16 cellular contexts compared by ENCODE assay signal in the genomic region with DNA sequence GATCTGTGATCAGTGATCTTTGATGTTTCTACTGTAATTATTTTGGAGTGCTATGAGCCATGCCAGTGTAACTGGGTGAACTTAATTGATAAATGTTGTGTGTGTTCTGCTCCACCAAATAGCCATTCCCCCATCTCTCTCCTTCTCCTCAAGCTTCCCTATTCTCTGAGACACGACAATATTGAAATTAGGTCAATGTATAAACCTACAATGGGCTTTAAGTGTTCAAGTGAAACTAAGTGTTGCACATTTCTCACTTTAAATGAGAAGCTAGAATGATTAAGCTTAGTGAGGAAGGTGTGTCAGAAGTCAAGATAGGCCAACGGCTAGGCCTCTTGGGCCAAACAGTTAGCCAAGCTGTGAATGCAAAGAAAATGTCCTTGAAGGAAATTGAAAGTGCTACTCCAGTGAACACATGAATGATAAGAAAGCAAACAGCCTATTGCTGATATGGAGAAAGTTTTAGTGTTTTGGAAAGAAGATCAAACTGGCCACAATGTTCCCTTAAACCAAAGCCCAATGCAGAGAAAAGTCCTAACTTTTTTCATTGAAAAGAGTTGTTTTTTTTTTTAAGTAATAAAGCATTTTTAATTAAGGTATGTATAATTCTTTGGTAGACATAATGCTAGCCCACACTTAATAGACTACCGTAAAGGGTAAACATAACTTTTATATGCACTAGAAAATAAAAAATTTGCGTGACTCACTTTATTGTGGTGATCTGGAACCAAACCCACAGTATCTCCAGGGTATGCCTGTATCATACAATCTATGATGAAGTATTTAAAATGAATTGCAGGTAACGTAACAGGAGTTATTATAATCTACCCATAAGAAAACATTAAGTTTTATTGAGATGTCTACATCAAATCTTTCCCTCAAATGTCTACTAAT. TPM values are rescaled to one million over a fixed set of nuclear protein-coding genes. Genes with fewer than 3 reads are reported as not detected.
"Had no signal": no experiment of that assay in that cellular context is flagged by ENCODE, and none has a peak within 500 bp of the region (broad histone marks: within the 10 kb centered on the region; RNA-seq: fewer than 3 reads in every experiment).

No MANE protein-coding gene starts in this region.

- H3K9me3 ChIP-seq: ovary, psoas muscle, transverse colon had no signal

- H3K36me3 Mint-ChIP-seq: activated naive CD4-positive, alpha-beta T cell treated with anti-CD3 and anti-CD28 coated beads, Interleukin-2, amount 50 U/mL, for 72 hours; mesothelial cell of epicardium; naive thymus-derived CD4-positive, alpha-beta T cell had no signal

- H3K27ac Mint-ChIP-seq: activated naive CD4-positive, alpha-beta T cell treated with anti-CD3 and anti-CD28 coated beads, Interleukin-2, amount 50 U/mL, for 72 hours; activated T-cell treated with anti-CD3 and anti-CD28 coated beads, Interleukin-2, amount 50 U/mL, for 72 hours; mesothelial cell of epicardium; naive thymus-derived CD4-positive, alpha-beta T cell; T-helper 17 cell had no signal

- H3K9me3 Mint-ChIP-seq: activated naive CD4-positive, alpha-beta T cell treated with anti-CD3 and anti-CD28 coated beads, Interleukin-2, amount 50 U/mL, for 72 hours; activated T-cell treated with anti-CD3 and anti-CD28 coated beads, Interleukin-2, amount 50 U/mL, for 72 hours; mesothelial cell of epicardium; naive thymus-derived CD4-positive, alpha-beta T cell had no signal

- ATAC-seq: activated naive CD4-positive, alpha-beta T cell treated with anti-CD3 and anti-CD28 coated beads, Interleukin-2, amount 50 U/mL, for 72 hours; activated T-cell treated with anti-CD3 and anti-CD28 coated beads, Interleukin-2, amount 50 U/mL, for 72 hours; naive thymus-derived CD4-positive, alpha-beta T cell; psoas muscle; T-helper 17 cell had no signal

- DNase-seq: activated CD4-positive, alpha-beta T cell treated with anti-CD3 and anti-CD28 coated beads for 4 hours; activated CD4-positive, alpha-beta T cell treated with anti-CD3 and anti-CD28 coated beads, Interleukin-2, amount 50 U/mL, for 4 hours; activated naive CD4-positive, alpha-beta T cell; activated T-cell treated with anti-CD3 and anti-CD28 coated beads for 4 hours; activated T-cell treated with anti-CD3 and anti-CD28 coated beads, Interleukin-2, amount 50 U/mL, for 72 hours; effector CD8-positive, alpha-beta T cell; head of caudate nucleus; hippocampal formation; naive thymus-derived CD4-positive, alpha-beta T cell; ovary; psoas muscle; stimulated activated naive CD4-positive, alpha-beta T cell; T-helper 17 cell; transverse colon had no signal

- H3K36me3 ChIP-seq: ovary, transverse colon had no signal

- H3K4me3 ChIP-seq: ovary, psoas muscle, transverse colon had no signal

- H3K4me3 Mint-ChIP-seq: activated T-cell treated with anti-CD3 and anti-CD28 coated beads, Interleukin-2, amount 50 U/mL, for 72 hours; mesothelial cell of epicardium; naive thymus-derived CD4-positive, alpha-beta T cell; T-helper 17 cell had no signal

- H3K27me3 ChIP-seq: ovary, transverse colon had no signal

RNA-seq across cellular contexts. Expression of a gene that starts 42.5 kb away (rescaled TPM):
- total RNA-seq: activated T-cell treated with anti-CD3 and anti-CD28 coated beads, Interleukin-2, amount 50 U/mL, for 72 hours had no signal
